In the genomic region with DNA sequence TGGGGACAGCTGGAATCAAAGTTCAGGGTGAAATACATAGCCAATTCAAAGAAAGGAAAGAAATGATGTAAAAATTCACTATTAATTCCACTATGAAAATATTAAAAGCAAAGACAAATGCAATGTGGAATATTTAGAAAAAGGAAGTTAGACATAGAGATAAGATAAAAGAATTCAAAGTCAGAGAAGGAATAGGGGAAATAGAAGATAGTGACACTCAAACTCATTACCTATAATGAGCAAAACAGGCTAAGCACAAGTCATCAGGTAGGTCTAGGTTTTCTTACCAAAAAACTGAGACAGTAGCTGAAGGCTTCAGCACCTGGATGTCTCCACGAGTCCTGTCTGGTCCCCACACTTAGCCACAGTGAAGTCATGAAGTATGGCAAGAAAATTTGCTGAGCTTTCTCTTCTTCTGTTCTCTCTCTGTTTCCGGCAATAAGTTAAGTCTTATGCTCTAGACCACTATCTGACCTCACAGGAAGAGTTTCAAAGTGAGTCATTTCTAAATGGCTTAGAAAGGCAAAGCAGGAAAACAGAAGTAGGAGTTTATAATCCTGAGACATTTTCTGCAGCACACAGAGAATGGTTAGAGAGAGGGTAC, we compare ENCODE assay signal across 8 cellular contexts. TPM values are rescaled to one million over a fixed set of nuclear protein-coding genes. Genes with fewer than 3 reads are reported as not detected.
DNase-seq lines count a peak whose midpoint lies in the region; FAIRE-seq and TF ChIP-seq lines count a peak whose summit lies in the region.

TSS of gene C3AR1 (minus strand) at position 369 of the 604 bp plus-strand sequence. CDS start 6,174 bp downstream, outside the sequence.

- H3K9me3 Mint-ChIP-seq in activated T-cell treated with anti-CD3 and anti-CD28 coated beads, Interleukin-2, amount 50 U/mL, for 24 hours: no peaks in the 10 kb centered on the region

- H3K4me3 Mint-ChIP-seq in activated T-cell treated with anti-CD3 and anti-CD28 coated beads, Interleukin-2, amount 50 U/mL, for 24 hours: peak within 1 kb of the TSS; percentile 51

- no peaks in the 10 kb centered on the region for H3K36me3 Mint-ChIP-seq in activated T-cell treated with anti-CD3 and anti-CD28 coated beads, Interleukin-2, amount 50 U/mL, for 24 hours (ENCODE audit: low read depth)

- H3K27ac Mint-ChIP-seq in activated T-cell treated with anti-CD3 and anti-CD28 coated beads, Interleukin-2, amount 50 U/mL, for 24 hours: peak within 1 kb of the TSS; percentile 86

- H3K9me3 ChIP-seq in kidney (ENCODE audit: control insufficient read depth in 1 of 2, low read length in 2 of 2): no peaks in the 10 kb centered on the region

- FAIRE-seq in kidney (lab: Jason Lieb, UNC): no peak

- TF ChIP-seq CTCF in kidney (IDR thresholded peaks at IDR 0.05; ENCODE audit: borderline replicate concordance, extremely low read depth, insufficient read depth): no peak

- no peak within 1 kb of the TSS for H3K27ac ChIP-seq in kidney (ENCODE audit: low read depth in 2 of 2, low read length in 2 of 2)

- no peak within 1 kb of the TSS for H3K9ac ChIP-seq in kidney (ENCODE audit: low read length in 2 of 2)

- DNase-seq in stimulated activated CD4-positive, alpha-beta T cell treated with anti-CD3 and anti-CD28 coated beads, Interleukin-15, amount 100 ng/mL, for 24 hours: peak; percentile 27
- DNase-seq in stimulated activated CD4-positive, alpha-beta T cell treated with anti-CD3 and anti-CD28 coated beads, Interleukin-12 subunit alpha, Interleukin-12 subunit beta, amount 100 ng/mL, for 4 hours: no peak
- peak; percentile 79 for DNase-seq in M059J (ENCODE audit: low read depth)
- peak; percentile 43 for DNase-seq in activated T-cell treated with anti-CD3 and anti-CD28 coated beads, Interleukin-2, amount 50 U/mL, for 24 hours
- DNase-seq in globus pallidus (ENCODE audit: low spot score): peak; percentile 60
- DNase-seq in skeletal muscle cell (ENCODE audit: low read depth): peak; percentile 25
- DNase-seq in NCI-H2029 (lab: John Stamatoyannopoulos, UW): no peak
- DNase-seq in kidney: no peak

- no peak within 1 kb of the TSS for H3K4me3 ChIP-seq in skeletal muscle cell (ENCODE audit: low read depth, low read length)
- H3K4me3 ChIP-seq in kidney (ENCODE audit: low read length in 2 of 2): no peak within 1 kb of the TSS

- no peaks in the 10 kb centered on the region for H3K36me3 ChIP-seq in kidney (ENCODE audit: control insufficient read depth in 1 of 2, insufficient read depth in 2 of 2, low read length in 2 of 2)

- H3K4me1 Mint-ChIP-seq in activated T-cell treated with anti-CD3 and anti-CD28 coated beads, Interleukin-2, amount 50 U/mL, for 24 hours (ENCODE audit: low read depth): peaks cover 36% of the 10 kb centered on the region

- intact Hi-C loops in kidney (cut with DNase I): no loop called here

- no peaks in the 10 kb centered on the region for H3K4me1 ChIP-seq in kidney (ENCODE audit: control insufficient read depth in 1 of 2, insufficient read depth in 1 of 2, low read depth in 1 of 2, low read length in 2 of 2)

- H3K27me3 Mint-ChIP-seq in activated T-cell treated with anti-CD3 and anti-CD28 coated beads, Interleukin-2, amount 50 U/mL, for 24 hours: no peaks in the 10 kb centered on the region

RNA-seq across cellular contexts. Expression of gene C3AR1, which starts in this region (rescaled TPM):
- 0.47 and 1.3 TPM in 2 replicates for total RNA-seq in M059J (2014; rRNA removed; shearing (Covaris generic))
- total RNA-seq in kidney: 17.7 TPM
- 2.9 TPM for polyA plus RNA-seq in kidney (ENCODE audit: insufficient read depth, low read depth, low replicate concordance)

Comparison
In these comparisons a context has a peak if more than half of its experiments do, and no peak if none do; other contexts are left out.
1. DNase-seq: peak in stimulated activated CD4-positive, alpha-beta T cell treated with anti-CD3 and anti-CD28 coated beads, Interleukin-15, amount 100 ng/mL, for 24 hours (single experiment), M059J (single experiment), activated T-cell treated with anti-CD3 and anti-CD28 coated beads, Interleukin-2, amount 50 U/mL, for 24 hours (single experiment), globus pallidus (single experiment) and skeletal muscle cell (single experiment); none in stimulated activated CD4-positive, alpha-beta T cell treated with anti-CD3 and anti-CD28 coated beads, Interleukin-12 subunit alpha, Interleukin-12 subunit beta, amount 100 ng/mL, for 4 hours (single experiment), NCI-H2029 (single experiment) and kidney (single experiment).